In genomic region chr9:87431831-87432230, GRCh38 we compare ENCODE assay signal across 32 cellular contexts.
"Had no signal": no experiment of that assay in that cellular context is flagged by ENCODE, and none has a peak within 500 bp of the region (broad histone marks: within the 10 kb centered on the region; RNA-seq: fewer than 3 reads in every experiment).

No MANE protein-coding gene starts in this region.

- H3K9me3 Mint-ChIP-seq: activated CD4-positive, alpha-beta memory T cell treated with anti-CD3 and anti-CD28 coated beads for 36 hours; activated CD4-positive, alpha-beta T cell treated with anti-CD3 and anti-CD28 coated beads, Interleukin-2, amount 10 ng/mL, durations not matched to agents 7 days and 5 days; activated naive CD4-positive, alpha-beta T cell treated with anti-CD3 and anti-CD28 coated beads for 36 hours; activated naive CD8-positive, alpha-beta T cell treated with anti-CD3 and anti-CD28 coated beads for 36 hours; activated T-helper 17 cell treated with anti-CD3 and anti-CD28 coated beads, Interleukin-2, amount 50 U/mL, for 72 hours had no signal

- H3K27ac ChIP-seq: breast epithelium, KMS-11, SK-N-MC had no signal

- H3K27me3 ChIP-seq: breast epithelium, MG63 had no signal

- H3K4me3 Mint-ChIP-seq: activated CD4-positive, alpha-beta memory T cell treated with anti-CD3 and anti-CD28 coated beads for 36 hours; activated CD4-positive, alpha-beta T cell treated with anti-CD3 and anti-CD28 coated beads, Interleukin-2, amount 10 ng/mL, durations not matched to agents 7 days and 5 days; activated naive CD4-positive, alpha-beta T cell treated with anti-CD3 and anti-CD28 coated beads for 36 hours; activated naive CD8-positive, alpha-beta T cell treated with anti-CD3 and anti-CD28 coated beads for 36 hours; activated T-helper 17 cell treated with anti-CD3 and anti-CD28 coated beads, Interleukin-2, amount 50 U/mL, for 72 hours; T-cell had no signal

- H3K36me3 Mint-ChIP-seq: activated CD4-positive, alpha-beta memory T cell treated with anti-CD3 and anti-CD28 coated beads for 36 hours; activated naive CD8-positive, alpha-beta T cell treated with anti-CD3 and anti-CD28 coated beads for 36 hours; T-cell had no signal

- H3K4me3 ChIP-seq: breast epithelium, MG63, SK-N-MC had no signal

- H3K27me3 Mint-ChIP-seq: activated CD4-positive, alpha-beta memory T cell treated with anti-CD3 and anti-CD28 coated beads for 36 hours; activated CD4-positive, alpha-beta T cell treated with anti-CD3 and anti-CD28 coated beads, Interleukin-2, amount 10 ng/mL, durations not matched to agents 7 days and 5 days; activated naive CD8-positive, alpha-beta T cell treated with anti-CD3 and anti-CD28 coated beads for 36 hours had no signal

- H3K9ac ChIP-seq: KMS-11 had no signal

- H3K9me3 ChIP-seq: breast epithelium, MG63 had no signal

- DNase-seq: activated CD4-positive, alpha-beta memory T cell treated with anti-CD3 and anti-CD28 coated beads for 36 hours; activated CD4-positive, alpha-beta T cell treated with anti-CD3 and anti-CD28 coated beads, Interleukin-2, amount 10 ng/mL, durations not matched to agents 7 days and 5 days; activated CD4-positive, CD25-positive, alpha-beta regulatory T cell; activated CD8-positive, alpha-beta memory T cell treated with anti-CD3 and anti-CD28 coated beads for 24 hours; activated gamma-delta T cell; activated naive CD4-positive, alpha-beta T cell treated with anti-CD3 and anti-CD28 coated beads for 36 hours; activated naive CD8-positive, alpha-beta T cell treated with anti-CD3 and anti-CD28 coated beads for 36 hours; activated T-cell treated with anti-CD3 and anti-CD28 coated beads, Interleukin-2, amount 50 U/mL, for 48 hours; anterior cingulate cortex; caudate nucleus; MG63; MV-4-11; NCI-H1092 treated with DMSO at 0.1 percent for 48 hours; NCI-H1417 treated with DMSO at 0.1 percent for 48 hours; NCI-H1694; NCI-H2029; NCI-H2107; NCI-H2171 treated with DMSO at 0.1 percent for 48 hours; NCI-H226; NCI-H526; NCI-H82; OCI-M1; RPMI8226; T-cell; T-helper 2 cell; T1000 had no signal

- H3K4me1 Mint-ChIP-seq: activated CD4-positive, alpha-beta T cell treated with anti-CD3 and anti-CD28 coated beads, Interleukin-2, amount 10 ng/mL, durations not matched to agents 7 days and 5 days; activated naive CD8-positive, alpha-beta T cell treated with anti-CD3 and anti-CD28 coated beads for 36 hours; activated T-helper 17 cell treated with anti-CD3 and anti-CD28 coated beads, Interleukin-2, amount 50 U/mL, for 72 hours; T-cell had no signal

- H3K27ac Mint-ChIP-seq: activated CD4-positive, alpha-beta memory T cell treated with anti-CD3 and anti-CD28 coated beads for 36 hours; activated CD4-positive, alpha-beta T cell treated with anti-CD3 and anti-CD28 coated beads, Interleukin-2, amount 10 ng/mL, durations not matched to agents 7 days and 5 days; activated naive CD4-positive, alpha-beta T cell treated with anti-CD3 and anti-CD28 coated beads for 36 hours; activated naive CD8-positive, alpha-beta T cell treated with anti-CD3 and anti-CD28 coated beads for 36 hours; activated T-helper 17 cell treated with anti-CD3 and anti-CD28 coated beads, Interleukin-2, amount 50 U/mL, for 72 hours; T-cell had no signal

- H3K36me3 ChIP-seq: breast epithelium, MG63 had no signal

- H3K4me2 ChIP-seq: KMS-11 had no signal

- ATAC-seq: activated T-helper 17 cell treated with anti-CD3 and anti-CD28 coated beads, Interleukin-2, amount 50 U/mL, for 72 hours; Panc1; Right ventricle myocardium inferior; T-cell had no signal

- H3K4me1 ChIP-seq: breast epithelium had no signal
